In the genomic region with DNA sequence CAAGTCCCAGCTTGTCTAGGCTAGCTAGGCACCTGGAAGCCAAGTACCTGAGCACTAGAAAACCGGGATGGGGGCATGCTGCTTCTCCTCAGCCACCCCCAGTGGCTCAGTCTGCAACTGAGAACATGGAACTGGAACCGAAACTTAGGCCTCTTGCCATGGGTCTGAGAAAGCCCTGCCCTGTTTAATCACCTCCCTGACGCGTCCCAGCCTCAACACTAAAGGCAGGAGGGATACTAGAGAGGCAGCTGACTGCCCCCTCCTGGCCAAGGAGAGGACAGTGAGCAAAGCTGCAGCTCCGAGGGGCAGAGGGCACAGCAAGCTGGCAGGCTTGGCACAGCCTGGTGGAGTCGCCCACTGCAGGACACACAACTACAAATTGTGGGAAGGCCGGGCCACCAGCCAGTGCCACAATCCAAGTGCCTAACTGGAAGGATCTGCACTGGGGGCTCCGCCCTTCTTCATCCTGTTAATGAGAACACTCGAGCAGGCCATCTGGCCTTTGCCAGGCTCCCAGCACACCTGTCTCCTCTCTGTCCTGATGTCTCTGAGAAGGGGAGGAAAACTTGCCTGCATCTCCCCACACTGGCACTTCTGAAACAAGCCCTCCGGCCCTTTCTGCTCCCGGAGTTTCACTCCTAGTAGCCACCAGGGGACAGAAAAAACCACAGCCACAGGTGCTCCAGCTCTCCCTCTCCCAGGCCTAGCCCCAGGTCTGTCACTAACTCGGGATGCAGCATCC, we compare ENCODE assay signal across 8 cellular contexts. TPM values are rescaled to one million over a fixed set of nuclear protein-coding genes. Genes with fewer than 3 reads are reported as not detected.
A peak's percentile ranks its signal among the peaks of the same experiment; 100 is the strongest.
DNase-seq lines count a peak whose midpoint lies in the region; ATAC-seq and TF ChIP-seq lines count a peak whose summit lies in the region.

No MANE protein-coding gene starts in this region.

- H3K9me3 ChIP-seq in heart left ventricle, result peaks cover 0 to 2% (median 0%) of the 10 kb centered on the region in 12 donors
- H3K9me3 ChIP-seq in right atrium auricular region, result no peaks in the 10 kb centered on the region
- peaks cover 4% of the 10 kb centered on the region; the same call in 1 of the 2 replicates for H3K9me3 ChIP-seq in OCI-LY1 (ENCODE audit: low read length)

- peak overlapping the region; percentile 26; the same call in 1 of the 2 replicates for H3K4me2 ChIP-seq in OCI-LY1 (ENCODE audit: low read length)

- no peaks in the 10 kb centered on the region for H3K4me1 ChIP-seq in heart left ventricle
- no peaks in the 10 kb centered on the region for H3K4me1 ChIP-seq in right atrium auricular region
- H3K4me1 ChIP-seq in OCI-LY1 (ENCODE audit: insufficient read depth, low read length, severe bottlenecking), result peaks cover 7% of the 10 kb centered on the region

- ATAC-seq in heart left ventricle, result peak in 3 of 4 donors; percentile 67 to 78 (median 70)
- ATAC-seq in HG03520 (IDR thresholded peaks at IDR 0.05; ENCODE audit: unreplicated experiment), result peak; percentile 65
- no peak for ATAC-seq in HG02840 (IDR thresholded peaks at IDR 0.05; ENCODE audit: low FRiP score, unreplicated experiment)

- WGBS in heart left ventricle, 4 donors, result 76 to 81% (median 79%) methylated on average over 12 of the region's 12 CpGs

- H3K9ac ChIP-seq in OCI-LY1 (ENCODE audit: low read length), result no peak overlapping the region

- TF ChIP-seq POLR2A in heart left ventricle (IDR thresholded peaks at IDR 0.05), result no peak

- H3K4me3 ChIP-seq in heart left ventricle, result no peak overlapping the region
- no peak overlapping the region for H3K4me3 ChIP-seq in right atrium auricular region
- peak overlapping the region; percentile 24 for H3K4me3 ChIP-seq in OCI-LY1 (ENCODE audit: low read depth, low read length, poor library complexity, severe bottlenecking)

- H3K27ac ChIP-seq in heart left ventricle, result no peak overlapping the region
- H3K27ac ChIP-seq in right atrium auricular region, result no peak overlapping the region
- no peak overlapping the region for H3K27ac ChIP-seq in OCI-LY1 (ENCODE audit: low read depth, low read length, poor library complexity, severe bottlenecking)

- peak in 11 of 12 donors; percentile 16 to 50 (median 36) for TF ChIP-seq CTCF in heart left ventricle (IDR thresholded peaks at IDR 0.05)
- peak in 1 of 2 donors; percentile 49 for TF ChIP-seq CTCF in right atrium auricular region (IDR thresholded peaks at IDR 0.05)
- TF ChIP-seq CTCF in OCI-LY1 (IDR thresholded peaks at IDR 0.05; ENCODE audit: low read length), result peak; percentile 94

- peak in 1 of 5 donors; percentile 44 for DNase-seq in heart left ventricle
- no peak for DNase-seq in right atrium auricular region (ENCODE audit: low spot score)
- peak; percentile 94 for DNase-seq in astrocyte of the hippocampus (ENCODE audit: low read depth, low spot score)
- DNase-seq in islet precursor cell, result peak; percentile 76
- peak; percentile 26 to 48 for DNase-seq in stimulated activated CD8-positive, alpha-beta memory T cell treated with anti-CD3 and anti-CD28 coated beads, Interleukin-7, amount 100 ng/mL, for 48 hours (ENCODE audit: extremely low read depth in 1 of 2, low read depth in 1 of 2)

- H3K36me3 ChIP-seq in heart left ventricle (no peaks in the 10 kb centered on the region), right atrium auricular region (no peaks in the 10 kb centered on the region), OCI-LY1 (ENCODE audit: insufficient read depth, low read length) (no peaks in the 10 kb centered on the region; the same call in 1 of the 2 replicates)

- H2AFZ ChIP-seq in OCI-LY1 (ENCODE audit: low read length), result 0 out of 2 replicates have a peak overlapping the region, but pooled peaks have one; percentile 28

- intact Hi-C loops in heart left ventricle (cut with DNase I), result loop anchor here in 5 of 10 donors (10.0 kb wide), 3 partner anchors 277 to 517 kb away; no protein-coding TSS in a partner anchor

- no peaks in the 10 kb centered on the region for H3F3A ChIP-seq in OCI-LY1 (ENCODE audit: insufficient read depth, low read length)

- H4K20me1 ChIP-seq in OCI-LY1 (ENCODE audit: insufficient read depth, low read length), result no peaks in the 10 kb centered on the region

- H3K9me2 ChIP-seq in OCI-LY1 (ENCODE audit: low read depth, low read length), result no peaks in the 10 kb centered on the region

- no peaks in the 10 kb centered on the region for H3K79me2 ChIP-seq in OCI-LY1 (ENCODE audit: insufficient read depth, low read length)

- no peaks in the 10 kb centered on the region for H3K27me3 ChIP-seq in heart left ventricle
- H3K27me3 ChIP-seq in right atrium auricular region, result no peaks in the 10 kb centered on the region
- no peaks in the 10 kb centered on the region for H3K27me3 ChIP-seq in OCI-LY1 (ENCODE audit: insufficient read depth, low read length)

RNA-seq across cellular contexts. Expression of a gene that starts 53.7 kb away (rescaled TPM):
- total RNA-seq in heart left ventricle (100 to 1,000 TPM in 3 of 9 donors, 10 to 100 TPM in 6; 28.5 to 114 (median 72.3) TPM), right atrium auricular region (10 to 100 TPM in 1 of 2 donors, 1 to 10 TPM in 1; 4.0 to 48.3 TPM)
- polyA plus RNA-seq in heart left ventricle, result 10 to 100 TPM; 19.5 to 91.9 TPM
